ENCODE assay signal across 1 cellular context in genomic region chr5:88826959-88827585, GRCh38.
TF ChIP-seq lines count a peak whose summit lies in the region.

No MANE protein-coding gene starts in this region.

TF ChIP-seq in GM23338, 12 proteins besides CTCF, POLR2A, EP300 and RAD21 (continued from another document):
- TF ChIP-seq REST (IDR thresholded peaks at IDR 0.05; ENCODE audit: unreplicated experiment) (no peak), EZH2 (IDR thresholded peaks at IDR 0.05; ENCODE audit: low read depth, unreplicated experiment) (no peak), POLR2AphosphoS5 (IDR thresholded peaks at IDR 0.05; ENCODE audit: low read depth) (no peak), EZH2phosphoT487 (IDR thresholded peaks at IDR 0.05; ENCODE audit: unreplicated experiment) (no peak), ETS1 (IDR thresholded peaks at IDR 0.05) (no peak), JUNB (IDR thresholded peaks at IDR 0.05; ENCODE audit: unreplicated experiment) (no peak)
TF ChIP-seq in GM23338: peak in this region for 0.
